2 cellular contexts compared by ENCODE assay signal in genomic region chr1:226112626-226113025, GRCh38.
TF ChIP-seq lines count a peak whose summit lies in the region.

No MANE protein-coding gene starts in this region.

TF ChIP-seq in H1, 55 proteins besides CTCF, POLR2A, EP300 and RAD21:
- no peak for TF ChIP-seq SP1 (IDR thresholded peaks at IDR 0.05; ENCODE audit: low read depth, low read length)
- no peak for TF ChIP-seq BRCA1 (IDR thresholded peaks at IDR 0.05; ENCODE audit: low read depth, low read length)
- TF ChIP-seq TEAD4 (IDR thresholded peaks at IDR 0.05; ENCODE audit: low read depth, low read length) = no peak
- no peak for TF ChIP-seq GTF2F1 (IDR thresholded peaks at IDR 0.05; ENCODE audit: borderline replicate concordance, low read depth, low read length)
- TF ChIP-seq CREB1 (IDR thresholded peaks at IDR 0.05) = no peak
- TF ChIP-seq EGR1 (IDR thresholded peaks at IDR 0.05; ENCODE audit: borderline replicate concordance, low read depth, low read length) = no peak
- TF ChIP-seq CBX8 (IDR thresholded peaks at IDR 0.05; ENCODE audit: borderline replicate concordance, low read depth, low read length) = no peak
- no peak for TF ChIP-seq GABPA (IDR thresholded peaks at IDR 0.05; ENCODE audit: borderline replicate concordance, insufficient read depth, low read length)
- no peak for TF ChIP-seq CHD2 (IDR thresholded peaks at IDR 0.05; ENCODE audit: low read length)
- TF ChIP-seq SP4 (IDR thresholded peaks at IDR 0.05; ENCODE audit: low read length) = no peak
- TF ChIP-seq SP2 (IDR thresholded peaks at IDR 0.05; ENCODE audit: low read length) = no peak
- TF ChIP-seq EZH2 (IDR thresholded peaks at IDR 0.05; ENCODE audit: low read depth, low read length, severe bottlenecking) = no peak
- TF ChIP-seq MAX (IDR thresholded peaks at IDR 0.05) = no peak
- TF ChIP-seq BACH1 (IDR thresholded peaks at IDR 0.05; ENCODE audit: low read length) = no peak
- TF ChIP-seq TCF12 (IDR thresholded peaks at IDR 0.05; ENCODE audit: low read depth, low read length) = no peak
- no peak for TF ChIP-seq ATF3 (IDR thresholded peaks at IDR 0.05; ENCODE audit: insufficient read depth, low read depth, low read length)
- TF ChIP-seq BCL11A (IDR thresholded peaks at IDR 0.05; ENCODE audit: low read depth in 2 of 2, low read length in 2 of 2) = no peak
- TF ChIP-seq ATF2 (IDR thresholded peaks at IDR 0.05; ENCODE audit: low read length) = no peak

TF ChIP-seq in HepG2, 621 proteins besides CTCF, POLR2A, EP300 and RAD21:
- no peak for TF ChIP-seq ELF3 (CRISPR knock-in tag; IDR thresholded peaks at IDR 0.05)
- no peak for TF ChIP-seq MTERF4 (CRISPR knock-in tag; IDR thresholded peaks at IDR 0.05)
- TF ChIP-seq YEATS2 (CRISPR knock-in tag; IDR thresholded peaks at IDR 0.05; ENCODE audit: borderline replicate concordance) = no peak
- no peak for TF ChIP-seq ZNF646 (CRISPR knock-in tag; IDR thresholded peaks at IDR 0.05)
- no peak for TF ChIP-seq KMT2B (CRISPR knock-in tag; IDR thresholded peaks at IDR 0.05)
- TF ChIP-seq AKNA (CRISPR knock-in tag; IDR thresholded peaks at IDR 0.05; ENCODE audit: borderline replicate concordance) = no peak
- TF ChIP-seq NFE2L2 (IDR thresholded peaks at IDR 0.05; ENCODE audit: low read length) = no peak
- TF ChIP-seq ATF6 (CRISPR knock-in tag; conservative IDR thresholded peaks at IDR 0.05) = no peak
- no peak for TF ChIP-seq HNF4A (CRISPR knock-in tag; IDR thresholded peaks at IDR 0.05)
- no peak for TF ChIP-seq SSRP1 (CRISPR knock-in tag; IDR thresholded peaks at IDR 0.05)
- TF ChIP-seq PRDM4 (CRISPR knock-in tag; IDR thresholded peaks at IDR 0.05; ENCODE audit: borderline replicate concordance) = no peak
- no peak for TF ChIP-seq ZNF652 (CRISPR knock-in tag; IDR thresholded peaks at IDR 0.05; ENCODE audit: borderline replicate concordance, low read depth)
- no peak for TF ChIP-seq PLRG1 (conservative IDR thresholded peaks at IDR 0.05)
